10 cellular contexts compared by ENCODE assay signal in genomic region chr16:58518083-58518979, GRCh38. TPM values are rescaled to one million over a fixed set of nuclear protein-coding genes. Genes with fewer than 3 reads are reported as not detected.
A peak's percentile ranks its signal among the peaks of the same experiment; 100 is the strongest.
DNase-seq lines count a peak whose midpoint lies in the region; ATAC-seq lines count a peak whose summit lies in the region.
"Had no signal": no experiment of that assay in that cellular context is flagged by ENCODE, and none has a peak within 500 bp of the region (broad histone marks: within the 10 kb centered on the region; RNA-seq: fewer than 3 reads in every experiment).

No MANE protein-coding gene starts in this region.

- intact Hi-C loops in left colon (cut with DNase I, micrococcal nuclease) = no loop called here

- no peak for DNase-seq in activated naive CD4-positive, alpha-beta T cell treated with Interleukin-2 at 50 U/mL for 16 hours
- DNase-seq in NCI-H1694 (lab: John Stamatoyannopoulos, UW) = no peak
- DNase-seq in left colon = no peak
- no peak for DNase-seq in activated effector memory CD4-positive, alpha-beta T cell treated with anti-CD3 and anti-CD28 coated beads, Interleukin-2, amount 50 U/mL, for 16 hours
- DNase-seq: SHP77, sigmoid colon had no signal

- ATAC-seq in HG02571 (IDR thresholded peaks at IDR 0.05; ENCODE audit: unreplicated experiment) (peak; percentile 38), left colon (no peak)
- peak; percentile 55 for ATAC-seq in stimulated activated memory B cell treated with anti-CD40 and anti-IgM and Interleukin-4, amounts not matched to agents 10 μg/mL and 1 μg/mL and 100 μg/mL, for 72 hours

- H3K27ac Mint-ChIP-seq in activated naive CD4-positive, alpha-beta T cell treated with anti-CD3 and anti-CD28 coated beads, Interleukin-2, amount 50 U/mL, for 24 hours = peak overlapping the region; percentile 68
- H3K27ac Mint-ChIP-seq in IgD-negative memory B cell = peak overlapping the region; percentile 51 to 78 (median 56)
- peak overlapping the region; percentile 73 for H3K27ac Mint-ChIP-seq in stimulated activated memory B cell treated with anti-CD40 and anti-IgM and Interleukin-4, amounts not matched to agents 10 μg/mL and 1 μg/mL and 100 μg/mL, for 72 hours

- H3K9me3 Mint-ChIP-seq in activated naive CD4-positive, alpha-beta T cell treated with anti-CD3 and anti-CD28 coated beads, Interleukin-2, amount 50 U/mL, for 24 hours = no peaks in the 10 kb centered on the region
- H3K9me3 Mint-ChIP-seq in IgD-negative memory B cell = no peaks in the 10 kb centered on the region
- H3K9me3 Mint-ChIP-seq in stimulated activated memory B cell treated with anti-CD40 and anti-IgM and Interleukin-4, amounts not matched to agents 10 μg/mL and 1 μg/mL and 100 μg/mL, for 72 hours = no peaks in the 10 kb centered on the region

- peaks cover 30% of the 10 kb centered on the region for H3K4me1 Mint-ChIP-seq in activated naive CD4-positive, alpha-beta T cell treated with anti-CD3 and anti-CD28 coated beads, Interleukin-2, amount 50 U/mL, for 24 hours
- H3K4me1 Mint-ChIP-seq in IgD-negative memory B cell = peaks cover 11 to 20% (median 13%) of the 10 kb centered on the region in 3 donors
- peaks cover 46% of the 10 kb centered on the region for H3K4me1 Mint-ChIP-seq in stimulated activated memory B cell treated with anti-CD40 and anti-IgM and Interleukin-4, amounts not matched to agents 10 μg/mL and 1 μg/mL and 100 μg/mL, for 72 hours

- peaks cover 12% of the 10 kb centered on the region for H3K36me3 Mint-ChIP-seq in activated naive CD4-positive, alpha-beta T cell treated with anti-CD3 and anti-CD28 coated beads, Interleukin-2, amount 50 U/mL, for 24 hours
- H3K36me3 Mint-ChIP-seq in IgD-negative memory B cell = no peaks in the 10 kb centered on the region
- peaks cover 20% of the 10 kb centered on the region for H3K36me3 Mint-ChIP-seq in stimulated activated memory B cell treated with anti-CD40 and anti-IgM and Interleukin-4, amounts not matched to agents 10 μg/mL and 1 μg/mL and 100 μg/mL, for 72 hours

- peak overlapping the region; percentile 9 for H3K4me3 Mint-ChIP-seq in activated naive CD4-positive, alpha-beta T cell treated with anti-CD3 and anti-CD28 coated beads, Interleukin-2, amount 50 U/mL, for 24 hours
- peak overlapping the region in 1 of 4 donors; percentile 79 for H3K4me3 Mint-ChIP-seq in IgD-negative memory B cell
- H3K4me3 Mint-ChIP-seq in stimulated activated memory B cell treated with anti-CD40 and anti-IgM and Interleukin-4, amounts not matched to agents 10 μg/mL and 1 μg/mL and 100 μg/mL, for 72 hours = peak overlapping the region; percentile 15

- no peaks in the 10 kb centered on the region for H3K27me3 Mint-ChIP-seq in activated naive CD4-positive, alpha-beta T cell treated with anti-CD3 and anti-CD28 coated beads, Interleukin-2, amount 50 U/mL, for 24 hours
- H3K27me3 Mint-ChIP-seq in IgD-negative memory B cell = no peaks in the 10 kb centered on the region
- no peaks in the 10 kb centered on the region for H3K27me3 Mint-ChIP-seq in stimulated activated memory B cell treated with anti-CD40 and anti-IgM and Interleukin-4, amounts not matched to agents 10 μg/mL and 1 μg/mL and 100 μg/mL, for 72 hours

RNA-seq across cellular contexts. Expression of gene SETD6, which starts 3.0 kb away (rescaled TPM):
- 12.4 TPM for polyA plus RNA-seq in IgD-negative memory B cell
- 10 to 100 TPM; 11.4 to 13.8 TPM for total RNA-seq in left colon

RNA-seq across cellular contexts. Expression of gene NDRG4, which starts 18.4 kb away (rescaled TPM):
- 0.81 TPM for polyA plus RNA-seq in IgD-negative memory B cell
- total RNA-seq in left colon = 1 to 10 TPM; 4.2 to 7.3 TPM
